ENCODE assay signal across 8 cellular contexts in the genomic region with DNA sequence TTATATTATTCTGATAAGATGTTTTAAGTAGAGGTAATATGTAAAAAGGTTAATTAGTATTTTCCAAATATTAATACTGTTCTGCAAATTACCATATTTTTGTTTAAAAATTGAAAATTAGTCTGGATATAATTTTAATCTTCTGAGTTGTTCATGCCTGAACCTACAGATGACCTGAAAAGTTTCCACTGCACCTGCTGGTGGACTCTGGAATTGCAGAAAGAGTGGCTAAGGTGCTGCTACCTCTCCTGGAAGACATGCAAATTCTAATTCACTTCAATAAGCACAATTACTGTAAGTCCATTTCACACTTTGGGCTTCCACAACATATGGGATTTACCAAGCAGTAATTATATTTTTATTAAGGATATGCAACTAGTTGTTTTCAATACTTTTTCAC.
DNase-seq lines count a peak whose midpoint lies in the region; FAIRE-seq and TF ChIP-seq lines count a peak whose summit lies in the region.

No MANE protein-coding gene starts in this region.

- no peak overlapping the region for H3K27ac ChIP-seq in fibroblast of lung (ENCODE audit: insufficient read depth, low read length)

- H3K36me3 ChIP-seq in fibroblast of lung (ENCODE audit: control insufficient read depth, insufficient read depth, low read length) = no peaks in the 10 kb centered on the region

- no peaks in the 10 kb centered on the region for H4K20me1 ChIP-seq in fibroblast of lung (ENCODE audit: control insufficient read depth, extremely low read depth, insufficient read depth, low read length)

- no peaks in the 10 kb centered on the region for H3K79me2 ChIP-seq in fibroblast of lung (ENCODE audit: control insufficient read depth, insufficient read depth, low read length)

- no peak overlapping the region for H3K4me3 ChIP-seq in AG10803 (ENCODE audit: low read length)
- H3K4me3 ChIP-seq in fibroblast of lung (replicated peaks in 1 of 4; ENCODE audit: control extremely low read depth in 1 of 4, insufficient read depth in 1 of 4, low read depth in 3 of 4, low read length in 4 of 4) = no peak overlapping the region

- FAIRE-seq in GM18507 (lab: Jason Lieb, UNC) = peak; percentile 80

- DNase-seq in AG10803 (ENCODE audit: low read depth) = peak; percentile 6
- DNase-seq in GM18507 (ENCODE audit: extremely low spot score, insufficient read length, low read depth) = no peak
- DNase-seq in M059J (ENCODE audit: low read depth) = peak; percentile 35
- DNase-seq in activated CD8-positive, alpha-beta memory T cell treated with anti-CD3 and anti-CD28 coated beads for 24 hours = peak; percentile 78
- peak in 1 of 2 donors; percentile 3 for DNase-seq in fibroblast of lung (ENCODE audit: low read depth in 2 of 2)
- peak; percentile 51 for DNase-seq in stimulated activated CD4-positive, alpha-beta T cell treated with anti-CD3 and anti-CD28 coated beads, Interleukin-1b, Interleukin-23, amount 100 ng/mL, for 48 hours
- DNase-seq in NCI-H2227 treated with DMSO at 0.1 percent for 48 hours (lab: John Stamatoyannopoulos, UW) = no peak
- DNase-seq in DMS153 (lab: John Stamatoyannopoulos, UW) = no peak

- H3K27me3 ChIP-seq in fibroblast of lung (ENCODE audit: control insufficient read depth, insufficient read depth, low read length) = no peaks in the 10 kb centered on the region

- H3K4me2 ChIP-seq in fibroblast of lung (ENCODE audit: extremely low read depth, insufficient read depth, low read length) = no peak overlapping the region

- no peak overlapping the region for H2AFZ ChIP-seq in fibroblast of lung (ENCODE audit: low read length)

- no peaks in the 10 kb centered on the region for H3K9me3 ChIP-seq in fibroblast of lung (ENCODE audit: control insufficient read depth, insufficient read depth, low read depth, low read length)

- no peak overlapping the region for H3K9ac ChIP-seq in fibroblast of lung (ENCODE audit: insufficient read depth, low read length)

- peak; percentile 59 for TF ChIP-seq CTCF in AG10803 (conservative IDR thresholded peaks at IDR 0.05; ENCODE audit: low read length)
- peak; percentile 39 to 59 for TF ChIP-seq CTCF in fibroblast of lung (conservative IDR thresholded peaks at IDR 0.05 in 1 of 2, IDR thresholded peaks at IDR 0.05 in 1 of 2; ENCODE audit: low read depth in 1 of 2, low read length in 2 of 2)

- no peaks in the 10 kb centered on the region for H3K4me1 ChIP-seq in fibroblast of lung (ENCODE audit: control insufficient read depth, extremely low read depth, insufficient read depth, low read length)

Comparison
In these comparisons a context has a peak if more than half of its experiments do, and no peak if none do; other contexts are left out.
1. DNase-seq: peak in AG10803 (single experiment), M059J (single experiment), activated CD8-positive, alpha-beta memory T cell treated with anti-CD3 and anti-CD28 coated beads for 24 hours (single experiment) and stimulated activated CD4-positive, alpha-beta T cell treated with anti-CD3 and anti-CD28 coated beads, Interleukin-1b, Interleukin-23, amount 100 ng/mL, for 48 hours (single experiment); none in GM18507 (single experiment), NCI-H2227 treated with DMSO at 0.1 percent for 48 hours (single experiment) and DMS153 (single experiment).